In the genomic region with DNA sequence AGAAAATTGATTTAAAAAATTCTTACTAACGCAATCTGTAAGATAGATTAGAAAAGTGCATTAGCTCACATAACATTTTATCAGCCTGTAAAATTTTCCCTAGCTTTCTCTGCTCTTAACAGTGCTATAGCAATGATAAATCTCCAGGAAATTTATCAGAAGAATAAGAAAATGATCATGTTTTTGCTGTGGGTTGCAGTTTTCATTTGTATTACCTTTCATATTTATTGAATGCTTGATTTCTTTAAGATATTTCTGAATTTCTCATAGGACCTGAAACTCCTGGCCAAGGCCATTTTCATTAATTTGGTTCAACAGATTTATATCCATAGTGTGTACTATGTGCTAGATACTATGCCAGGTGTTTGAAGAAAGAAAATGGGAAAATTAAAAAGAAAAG, we compare ENCODE assay signal across 1 cellular context.
TF ChIP-seq lines count a peak whose summit lies in the region.

No MANE protein-coding gene starts in this region.

TF ChIP-seq in IMR-90, 13 proteins besides CTCF, POLR2A, EP300 and RAD21 (continued from another document):
- no peak for TF ChIP-seq CHD1 (IDR thresholded peaks at IDR 0.05; ENCODE audit: low read depth, low read length)
